1 cellular context compared by ENCODE assay signal in the genomic region with DNA sequence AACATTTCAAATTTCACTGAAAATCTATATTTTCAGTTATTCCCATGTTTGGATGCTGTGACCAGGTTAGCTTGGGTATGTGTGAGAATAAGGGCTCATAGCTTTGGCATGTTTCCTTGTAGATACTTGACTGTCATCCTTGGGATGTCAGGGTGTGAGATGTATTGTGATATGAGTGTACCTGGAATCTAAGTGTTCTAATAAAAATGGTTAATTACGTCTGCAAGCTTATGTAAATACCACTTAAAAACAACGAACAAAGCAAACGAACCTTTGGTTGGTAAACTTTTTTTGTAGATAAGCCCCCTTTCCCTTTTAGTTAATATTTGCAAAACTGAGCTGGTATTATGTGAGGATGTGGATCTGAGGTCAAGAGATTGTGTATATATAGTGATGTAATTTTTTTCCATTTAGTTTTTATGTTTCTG.
TF ChIP-seq lines count a peak whose summit lies in the region.

No MANE protein-coding gene starts in this region.

TF ChIP-seq in K562, 482 proteins besides CTCF, POLR2A, EP300 and RAD21 (continued from another document):
- TF ChIP-seq, protein P1, sequence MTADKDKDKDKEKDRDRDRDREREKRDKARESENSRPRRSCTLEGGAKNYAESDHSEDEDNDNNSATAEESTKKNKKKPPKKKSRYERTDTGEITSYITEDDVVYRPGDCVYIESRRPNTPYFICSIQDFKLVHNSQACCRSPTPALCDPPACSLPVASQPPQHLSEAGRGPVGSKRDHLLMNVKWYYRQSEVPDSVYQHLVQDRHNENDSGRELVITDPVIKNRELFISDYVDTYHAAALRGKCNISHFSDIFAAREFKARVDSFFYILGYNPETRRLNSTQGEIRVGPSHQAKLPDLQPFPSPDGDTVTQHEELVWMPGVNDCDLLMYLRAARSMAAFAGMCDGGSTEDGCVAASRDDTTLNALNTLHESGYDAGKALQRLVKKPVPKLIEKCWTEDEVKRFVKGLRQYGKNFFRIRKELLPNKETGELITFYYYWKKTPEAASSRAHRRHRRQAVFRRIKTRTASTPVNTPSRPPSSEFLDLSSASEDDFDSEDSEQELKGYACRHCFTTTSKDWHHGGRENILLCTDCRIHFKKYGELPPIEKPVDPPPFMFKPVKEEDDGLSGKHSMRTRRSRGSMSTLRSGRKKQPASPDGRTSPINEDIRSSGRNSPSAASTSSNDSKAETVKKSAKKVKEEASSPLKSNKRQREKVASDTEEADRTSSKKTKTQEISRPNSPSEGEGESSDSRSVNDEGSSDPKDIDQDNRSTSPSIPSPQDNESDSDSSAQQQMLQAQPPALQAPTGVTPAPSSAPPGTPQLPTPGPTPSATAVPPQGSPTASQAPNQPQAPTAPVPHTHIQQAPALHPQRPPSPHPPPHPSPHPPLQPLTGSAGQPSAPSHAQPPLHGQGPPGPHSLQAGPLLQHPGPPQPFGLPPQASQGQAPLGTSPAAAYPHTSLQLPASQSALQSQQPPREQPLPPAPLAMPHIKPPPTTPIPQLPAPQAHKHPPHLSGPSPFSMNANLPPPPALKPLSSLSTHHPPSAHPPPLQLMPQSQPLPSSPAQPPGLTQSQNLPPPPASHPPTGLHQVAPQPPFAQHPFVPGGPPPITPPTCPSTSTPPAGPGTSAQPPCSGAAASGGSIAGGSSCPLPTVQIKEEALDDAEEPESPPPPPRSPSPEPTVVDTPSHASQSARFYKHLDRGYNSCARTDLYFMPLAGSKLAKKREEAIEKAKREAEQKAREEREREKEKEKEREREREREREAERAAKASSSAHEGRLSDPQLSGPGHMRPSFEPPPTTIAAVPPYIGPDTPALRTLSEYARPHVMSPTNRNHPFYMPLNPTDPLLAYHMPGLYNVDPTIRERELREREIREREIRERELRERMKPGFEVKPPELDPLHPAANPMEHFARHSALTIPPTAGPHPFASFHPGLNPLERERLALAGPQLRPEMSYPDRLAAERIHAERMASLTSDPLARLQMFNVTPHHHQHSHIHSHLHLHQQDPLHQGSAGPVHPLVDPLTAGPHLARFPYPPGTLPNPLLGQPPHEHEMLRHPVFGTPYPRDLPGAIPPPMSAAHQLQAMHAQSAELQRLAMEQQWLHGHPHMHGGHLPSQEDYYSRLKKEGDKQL (CRISPR knock-in tag; IDR thresholded peaks at IDR 0.05; ENCODE audit: borderline replicate concordance), result no peak
- TF ChIP-seq ZNF668 (CRISPR knock-in tag; IDR thresholded peaks at IDR 0.05) (no peak), ZNF311 (CRISPR knock-in tag; IDR thresholded peaks at IDR 0.05) (no peak), ZNF764 (CRISPR knock-in tag; IDR thresholded peaks at IDR 0.05; ENCODE audit: low read depth) (no peak)
- TF ChIP-seq, protein P2, sequence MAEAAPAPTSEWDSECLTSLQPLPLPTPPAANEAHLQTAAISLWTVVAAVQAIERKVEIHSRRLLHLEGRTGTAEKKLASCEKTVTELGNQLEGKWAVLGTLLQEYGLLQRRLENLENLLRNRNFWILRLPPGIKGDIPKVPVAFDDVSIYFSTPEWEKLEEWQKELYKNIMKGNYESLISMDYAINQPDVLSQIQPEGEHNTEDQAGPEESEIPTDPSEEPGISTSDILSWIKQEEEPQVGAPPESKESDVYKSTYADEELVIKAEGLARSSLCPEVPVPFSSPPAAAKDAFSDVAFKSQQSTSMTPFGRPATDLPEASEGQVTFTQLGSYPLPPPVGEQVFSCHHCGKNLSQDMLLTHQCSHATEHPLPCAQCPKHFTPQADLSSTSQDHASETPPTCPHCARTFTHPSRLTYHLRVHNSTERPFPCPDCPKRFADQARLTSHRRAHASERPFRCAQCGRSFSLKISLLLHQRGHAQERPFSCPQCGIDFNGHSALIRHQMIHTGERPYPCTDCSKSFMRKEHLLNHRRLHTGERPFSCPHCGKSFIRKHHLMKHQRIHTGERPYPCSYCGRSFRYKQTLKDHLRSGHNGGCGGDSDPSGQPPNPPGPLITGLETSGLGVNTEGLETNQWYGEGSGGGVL (CRISPR knock-in tag; IDR thresholded peaks at IDR 0.05), result no peak
